ENCODE assay signal across 8 cellular contexts in the genomic region with DNA sequence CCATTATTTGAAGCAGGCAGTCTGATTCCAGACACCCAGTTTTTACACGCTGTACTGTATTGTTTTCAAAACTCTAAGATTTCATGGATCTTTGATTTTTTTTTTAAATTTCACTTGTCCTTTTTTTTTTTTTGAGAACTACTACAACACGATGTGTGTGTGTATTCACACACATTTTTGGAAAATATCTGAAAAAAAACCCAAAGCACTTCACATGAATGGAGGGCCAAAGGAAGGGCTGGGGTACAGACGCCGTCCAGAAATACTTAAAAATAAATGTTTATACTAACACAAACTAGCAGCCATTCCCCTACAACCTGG. TPM values are rescaled to one million over a fixed set of nuclear protein-coding genes. Genes with fewer than 3 reads are reported as not detected.
DNase-seq lines count a peak whose midpoint lies in the region; ATAC-seq and TF ChIP-seq lines count a peak whose summit lies in the region.

No MANE protein-coding gene starts in this region.

- WGBS in testis, 2 donors = 7% methylated on average over 4 of the region's 4 CpGs

- H3K4me1 ChIP-seq in testis = no peaks in the 10 kb centered on the region

- H3K9me3 ChIP-seq in testis = no peaks in the 10 kb centered on the region

- peak overlapping the region; percentile 67 to 84 for H3K27ac ChIP-seq in testis

- H3K4me3 ChIP-seq in kidney epithelial cell (ENCODE audit: low read depth, low read length) (peak overlapping the region; percentile 72), testis (peak overlapping the region; percentile 72 to 94)

- no peak for TF ChIP-seq CTCF in kidney epithelial cell (IDR thresholded peaks at IDR 0.05; ENCODE audit: insufficient read depth, low read length, poor library complexity, severe bottlenecking)
- no peak for TF ChIP-seq CTCF in testis (IDR thresholded peaks at IDR 0.05)

- DNase-seq in activated CD4-positive, alpha-beta T cell treated with anti-CD3 and anti-CD28 coated beads, Interleukin-2, amount 10 ng/mL, durations not matched to agents 7 days and 5 days = no peak
- no peak for DNase-seq in activated CD4-positive, alpha-beta T cell treated with anti-CD3 and anti-CD28 coated beads for 48 hours
- DNase-seq in activated naive CD4-positive, alpha-beta T cell treated with anti-CD3 and anti-CD28 coated beads, Interleukin-2, amount 50 U/mL, for 72 hours (ENCODE audit: low spot score in 2 of 2) = no peak
- no peak for DNase-seq in kidney epithelial cell (ENCODE audit: low read depth)
- DNase-seq in testis = no peak
- no peak for DNase-seq in SKM-1 (lab: John Stamatoyannopoulos, UW; ENCODE audit: unreplicated experiment)
- DNase-seq in GM03348 (ENCODE audit: low spot score) = no peak
- no peak for DNase-seq in NCI-H526 treated with DMSO at 0.1 percent for 48 hours (lab: John Stamatoyannopoulos, UW)

- H3K36me3 ChIP-seq in kidney epithelial cell (ENCODE audit: control insufficient read depth, insufficient read depth, low read length) (no peaks in the 10 kb centered on the region), testis (ENCODE audit: low read depth, missing control alignments) (no peaks in the 10 kb centered on the region)

- TF ChIP-seq POLR2A in testis (IDR thresholded peaks at IDR 0.05) = no peak

- CTCF ChIA-PET in activated CD4-positive, alpha-beta T cell treated with anti-CD3 and anti-CD28 coated beads, Interleukin-2, amount 10 ng/mL, durations not matched to agents 7 days and 5 days (lab: Charles Lee) = interaction anchor here (0.5 to 1.0 kb wide), 3 partner anchors 27 to 277 kb away, joined by 3 to 5 read pairs (median 4); partner anchors contain the start of gene METTL5

- H3K27ac Mint-ChIP-seq in activated CD4-positive, alpha-beta T cell treated with anti-CD3 and anti-CD28 coated beads, Interleukin-2, amount 10 ng/mL, durations not matched to agents 7 days and 5 days = peak overlapping the region; percentile 91
- peak overlapping the region; percentile 44 to 94 for H3K27ac Mint-ChIP-seq in activated naive CD4-positive, alpha-beta T cell treated with anti-CD3 and anti-CD28 coated beads, Interleukin-2, amount 50 U/mL, for 72 hours

- no peaks in the 10 kb centered on the region for H3K9me3 Mint-ChIP-seq in activated CD4-positive, alpha-beta T cell treated with anti-CD3 and anti-CD28 coated beads, Interleukin-2, amount 10 ng/mL, durations not matched to agents 7 days and 5 days
- H3K9me3 Mint-ChIP-seq in activated naive CD4-positive, alpha-beta T cell treated with anti-CD3 and anti-CD28 coated beads, Interleukin-2, amount 50 U/mL, for 72 hours = no peaks in the 10 kb centered on the region

- intact Hi-C loops in testis (cut with DNase I; ENCODE audit: low total_unique reads) = no loop called here

- peaks cover 5% of the 10 kb centered on the region for H3K27me3 Mint-ChIP-seq in activated CD4-positive, alpha-beta T cell treated with anti-CD3 and anti-CD28 coated beads, Interleukin-2, amount 10 ng/mL, durations not matched to agents 7 days and 5 days

- peak overlapping the region; percentile 83 for H3K4me3 Mint-ChIP-seq in activated CD4-positive, alpha-beta T cell treated with anti-CD3 and anti-CD28 coated beads, Interleukin-2, amount 10 ng/mL, durations not matched to agents 7 days and 5 days

- no peak for ATAC-seq in activated naive CD4-positive, alpha-beta T cell treated with anti-CD3 and anti-CD28 coated beads, Interleukin-2, amount 50 U/mL, for 72 hours

- H3K27me3 ChIP-seq in kidney epithelial cell (ENCODE audit: control insufficient read depth, insufficient read depth, low read length) (no peaks in the 10 kb centered on the region), testis (no peaks in the 10 kb centered on the region)

- peaks cover 15% of the 10 kb centered on the region for H3K36me3 Mint-ChIP-seq in activated CD4-positive, alpha-beta T cell treated with anti-CD3 and anti-CD28 coated beads, Interleukin-2, amount 10 ng/mL, durations not matched to agents 7 days and 5 days (ENCODE audit: low read depth)
- peaks cover 0 to 6% of the 10 kb centered on the region in 2 donors for H3K36me3 Mint-ChIP-seq in activated naive CD4-positive, alpha-beta T cell treated with anti-CD3 and anti-CD28 coated beads, Interleukin-2, amount 50 U/mL, for 72 hours

- POLR2A ChIA-PET in activated CD4-positive, alpha-beta T cell treated with anti-CD3 and anti-CD28 coated beads, Interleukin-2, amount 10 ng/mL, durations not matched to agents 7 days and 5 days (lab: Charles Lee) = interaction anchor here (0.8 kb wide), 1 partner anchor 30 kb away, joined by 4 read pairs; no protein-coding TSS in a partner anchor

- peaks cover 35% of the 10 kb centered on the region for H3K4me1 Mint-ChIP-seq in activated CD4-positive, alpha-beta T cell treated with anti-CD3 and anti-CD28 coated beads, Interleukin-2, amount 10 ng/mL, durations not matched to agents 7 days and 5 days

RNA-seq across cellular contexts. Expression of gene SSB, which starts 0.3 kb away (rescaled TPM):
- total RNA-seq in activated CD4-positive, alpha-beta T cell treated with anti-CD3 and anti-CD28 coated beads, Interleukin-2, amount 10 ng/mL, durations not matched to agents 7 days and 5 days = 10 to 100 TPM; 79.0 to 87.4 TPM
- total RNA-seq in activated naive CD4-positive, alpha-beta T cell treated with anti-CD3 and anti-CD28 coated beads, Interleukin-2, amount 50 U/mL, for 72 hours = 10 to 100 TPM; 41.8 to 96.6 TPM
- 75.0 and 100 TPM in 2 replicates for total RNA-seq in kidney epithelial cell
- total RNA-seq in testis = 10 to 100 TPM; 56.5 to 67.2 TPM
- 18.0 TPM for polyA plus RNA-seq in testis (ENCODE audit: insufficient read depth, low read depth, low replicate concordance)

RNA-seq across cellular contexts. Expression of gene METTL5, which starts 26.3 kb away (rescaled TPM):
- total RNA-seq in activated CD4-positive, alpha-beta T cell treated with anti-CD3 and anti-CD28 coated beads, Interleukin-2, amount 10 ng/mL, durations not matched to agents 7 days and 5 days = 10 to 100 TPM; 53.3 to 61.6 TPM
- total RNA-seq in activated naive CD4-positive, alpha-beta T cell treated with anti-CD3 and anti-CD28 coated beads, Interleukin-2, amount 50 U/mL, for 72 hours = 10 to 100 TPM; 73.7 to 80.7 TPM
- 46.1 and 54.1 TPM in 2 replicates for total RNA-seq in kidney epithelial cell
- 10 to 100 TPM; 35.8 to 48.2 TPM for total RNA-seq in testis
- polyA plus RNA-seq in testis (ENCODE audit: insufficient read depth, low read depth, low replicate concordance) = 40.2 TPM

RNA-seq across cellular contexts. Expression of gene UBR3, which starts 28.9 kb away (rescaled TPM):
- 10 to 100 TPM; 22.4 to 27.4 TPM for total RNA-seq in activated CD4-positive, alpha-beta T cell treated with anti-CD3 and anti-CD28 coated beads, Interleukin-2, amount 10 ng/mL, durations not matched to agents 7 days and 5 days
- 10 to 100 TPM; 25.3 to 25.8 TPM for total RNA-seq in activated naive CD4-positive, alpha-beta T cell treated with anti-CD3 and anti-CD28 coated beads, Interleukin-2, amount 50 U/mL, for 72 hours
- total RNA-seq in kidney epithelial cell (18.2 and 23.0 TPM in 2 replicates), testis (100 to 1,000 TPM; 122 to 132 TPM)
- polyA plus RNA-seq in testis (ENCODE audit: insufficient read depth, low read depth, low replicate concordance) = 24.3 TPM
